ENCODE assay signal across 1 cellular context in the genomic region with DNA sequence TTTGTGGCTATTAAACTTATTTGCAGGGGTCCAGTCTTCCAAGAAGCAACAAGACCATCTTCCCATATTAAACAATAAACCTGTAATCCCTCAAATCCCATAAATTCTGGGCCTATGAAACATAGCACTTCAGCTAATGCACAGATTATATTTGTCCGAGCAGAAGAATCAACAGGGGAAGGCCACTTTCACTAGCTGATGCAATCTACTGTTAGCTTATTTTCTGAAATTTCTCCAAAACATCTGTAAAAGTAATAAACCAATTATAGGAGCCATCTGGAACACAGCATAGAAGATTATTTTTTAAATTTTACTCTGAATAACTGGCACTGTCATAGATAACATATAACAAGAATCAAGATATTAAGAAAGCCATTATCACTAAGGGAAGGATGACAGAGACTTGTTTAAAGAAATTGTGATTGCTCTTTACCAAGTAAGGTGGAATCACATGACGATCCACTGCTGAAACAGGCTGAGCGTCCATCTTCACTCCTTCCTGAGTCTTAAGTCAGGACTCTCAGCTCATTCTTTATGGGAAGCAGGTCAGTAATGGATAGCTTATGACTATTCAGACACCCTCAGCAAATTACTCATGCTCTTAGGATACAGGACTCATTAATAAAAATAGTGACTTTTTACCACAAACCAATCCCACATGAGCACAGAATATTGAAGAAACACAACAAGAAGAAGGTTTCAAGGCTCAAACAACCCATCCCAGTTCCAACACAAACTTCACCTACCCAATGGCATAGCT.
TF ChIP-seq lines count a peak whose summit lies in the region.

No MANE protein-coding gene starts in this region.

TF ChIP-seq in GM23338, 12 proteins besides CTCF, POLR2A, EP300 and RAD21 (continued from another document):
- TF ChIP-seq ZNF462 (CRISPR knock-in tag; IDR thresholded peaks at IDR 0.05) (no peak), JUNB (IDR thresholded peaks at IDR 0.05; ENCODE audit: unreplicated experiment) (no peak), STAT1 (IDR thresholded peaks at IDR 0.05; ENCODE audit: unreplicated experiment) (no peak), POLR2AphosphoS5 (IDR thresholded peaks at IDR 0.05; ENCODE audit: low read depth) (no peak), ZNF331 (CRISPR knock-in tag; IDR thresholded peaks at IDR 0.05; ENCODE audit: low read depth) (no peak)
- TF ChIP-seq, protein P1, sequence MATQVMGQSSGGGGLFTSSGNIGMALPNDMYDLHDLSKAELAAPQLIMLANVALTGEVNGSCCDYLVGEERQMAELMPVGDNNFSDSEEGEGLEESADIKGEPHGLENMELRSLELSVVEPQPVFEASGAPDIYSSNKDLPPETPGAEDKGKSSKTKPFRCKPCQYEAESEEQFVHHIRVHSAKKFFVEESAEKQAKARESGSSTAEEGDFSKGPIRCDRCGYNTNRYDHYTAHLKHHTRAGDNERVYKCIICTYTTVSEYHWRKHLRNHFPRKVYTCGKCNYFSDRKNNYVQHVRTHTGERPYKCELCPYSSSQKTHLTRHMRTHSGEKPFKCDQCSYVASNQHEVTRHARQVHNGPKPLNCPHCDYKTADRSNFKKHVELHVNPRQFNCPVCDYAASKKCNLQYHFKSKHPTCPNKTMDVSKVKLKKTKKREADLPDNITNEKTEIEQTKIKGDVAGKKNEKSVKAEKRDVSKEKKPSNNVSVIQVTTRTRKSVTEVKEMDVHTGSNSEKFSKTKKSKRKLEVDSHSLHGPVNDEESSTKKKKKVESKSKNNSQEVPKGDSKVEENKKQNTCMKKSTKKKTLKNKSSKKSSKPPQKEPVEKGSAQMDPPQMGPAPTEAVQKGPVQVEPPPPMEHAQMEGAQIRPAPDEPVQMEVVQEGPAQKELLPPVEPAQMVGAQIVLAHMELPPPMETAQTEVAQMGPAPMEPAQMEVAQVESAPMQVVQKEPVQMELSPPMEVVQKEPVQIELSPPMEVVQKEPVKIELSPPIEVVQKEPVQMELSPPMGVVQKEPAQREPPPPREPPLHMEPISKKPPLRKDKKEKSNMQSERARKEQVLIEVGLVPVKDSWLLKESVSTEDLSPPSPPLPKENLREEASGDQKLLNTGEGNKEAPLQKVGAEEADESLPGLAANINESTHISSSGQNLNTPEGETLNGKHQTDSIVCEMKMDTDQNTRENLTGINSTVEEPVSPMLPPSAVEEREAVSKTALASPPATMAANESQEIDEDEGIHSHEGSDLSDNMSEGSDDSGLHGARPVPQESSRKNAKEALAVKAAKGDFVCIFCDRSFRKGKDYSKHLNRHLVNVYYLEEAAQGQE (IDR thresholded peaks at IDR 0.05; ENCODE audit: unreplicated experiment), result no peak
